Comparison of ENCODE assay signal across 9 cellular contexts in the genomic region with DNA sequence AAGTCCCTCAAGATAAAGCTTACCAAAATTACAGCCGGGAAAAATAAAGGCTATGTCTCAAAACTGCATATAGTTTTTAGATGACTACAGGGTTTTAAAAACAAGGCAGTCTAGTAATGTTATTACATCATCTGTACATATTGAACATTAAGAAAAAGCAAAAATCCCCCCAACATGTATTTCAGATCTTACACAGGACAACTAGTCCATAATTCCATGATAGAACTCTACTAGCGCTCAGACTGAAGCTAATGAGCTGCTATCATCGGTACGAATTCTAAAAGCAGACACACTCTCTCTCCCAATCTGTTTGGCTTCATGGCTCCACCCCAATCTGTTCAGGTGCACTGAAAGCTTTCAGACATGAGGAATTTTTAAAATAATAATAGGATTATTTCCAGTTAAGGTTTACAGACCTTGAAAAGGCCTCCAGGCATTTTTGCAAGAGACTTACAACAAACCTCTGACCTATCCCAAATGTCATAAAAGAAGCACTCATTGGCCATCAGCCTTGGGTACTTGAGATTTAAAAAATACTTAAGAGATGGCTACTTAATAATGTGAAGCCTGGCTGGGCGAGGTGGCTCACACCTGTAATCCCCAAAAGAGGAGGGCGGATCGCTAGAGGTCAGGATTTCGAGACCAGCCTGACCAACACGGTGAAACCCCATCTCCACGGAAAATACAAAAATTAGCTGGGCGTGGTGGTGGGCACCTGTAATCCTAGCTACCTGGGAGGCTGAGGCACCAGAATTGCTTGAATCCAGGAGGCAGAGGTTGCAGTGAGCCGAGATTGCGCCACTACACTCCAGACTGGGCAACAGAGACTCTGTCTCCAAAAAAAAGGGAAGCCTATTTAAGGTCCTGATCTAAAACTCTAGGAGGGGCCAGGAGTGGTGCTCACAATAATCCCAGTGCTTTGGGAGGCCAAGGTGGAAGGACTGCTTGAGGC. TPM values are rescaled to one million over a fixed set of nuclear protein-coding genes. Genes with fewer than 3 reads are reported as not detected.
A peak's percentile ranks its signal among the peaks of the same experiment; 100 is the strongest.
DNase-seq lines count a peak whose midpoint lies in the region; FAIRE-seq and TF ChIP-seq lines count a peak whose summit lies in the region.
"Had no signal": no experiment of that assay in that cellular context is flagged by ENCODE, and none has a peak within 500 bp of the region (broad histone marks: within the 10 kb centered on the region; RNA-seq: fewer than 3 reads in every experiment).

No MANE protein-coding gene starts in this region.

- FAIRE-seq in D721Med (lab: Jason Lieb, UNC) = no peak

- no peak for TF ChIP-seq POLR2A in suprapubic skin (IDR thresholded peaks at IDR 0.05)

- peaks cover 56% of the 10 kb centered on the region for H3K4me1 Mint-ChIP-seq in activated T-cell treated with anti-CD3 and anti-CD28 coated beads, Interleukin-2, amount 50 U/mL, for 24 hours (ENCODE audit: low read depth)
- H3K4me1 Mint-ChIP-seq in activated naive CD8-positive, alpha-beta T cell treated with anti-CD3 and anti-CD28 coated beads for 36 hours = peaks cover 37% of the 10 kb centered on the region

- CTCF ChIA-PET in HEK293T (lab: Yijun Ruan, JAX) = interaction anchor here (1.5 to 2.0 kb wide), 5 partner anchors 13 to 86 kb away, joined by 3 to 12 read pairs (median 5); no protein-coding TSS in a partner anchor

- peaks cover 40% of the 10 kb centered on the region for H3K36me3 Mint-ChIP-seq in activated T-cell treated with anti-CD3 and anti-CD28 coated beads, Interleukin-2, amount 50 U/mL, for 24 hours (ENCODE audit: low read depth)
- H3K36me3 Mint-ChIP-seq in activated naive CD8-positive, alpha-beta T cell treated with anti-CD3 and anti-CD28 coated beads for 36 hours = peaks cover 16% of the 10 kb centered on the region

- no peak for DNase-seq in activated T-cell treated with anti-CD3 and anti-CD28 coated beads, Interleukin-2, amount 50 U/mL, for 24 hours
- DNase-seq in activated T-cell treated with anti-CD3 and anti-CD28 coated beads, Interleukin-2, amount 50 U/mL, for 48 hours = no peak
- no peak for DNase-seq in activated naive CD8-positive, alpha-beta T cell treated with anti-CD3 and anti-CD28 coated beads for 36 hours
- DNase-seq in inferior parietal cortex (ENCODE audit: extremely low spot score) (peak; percentile 47), suprapubic skin (ENCODE audit: low spot score in 2 of 2) (no peak), D721Med (ENCODE audit: insufficient read length, low spot score) (no peak), HEK293T (ENCODE audit: extremely low spot score) (no peak), cerebellar nuclear complex (lab: John Stamatoyannopoulos, UW) (no peak)
- DNase-seq: MG63 had no signal

- peaks cover 50% of the 10 kb centered on the region for H3K4me1 ChIP-seq in suprapubic skin

- H3K36me3 ChIP-seq in suprapubic skin = no peaks in the 10 kb centered on the region

- no peaks in the 10 kb centered on the region for H3K9me3 ChIP-seq in suprapubic skin
- H3K9me3 ChIP-seq: MG63 had no signal

- H3K27ac ChIP-seq in suprapubic skin = peak overlapping the region; percentile 96

- 88% methylated on average over 13 of the region's 13 CpGs for WGBS in suprapubic skin

- TF ChIP-seq EP300 in suprapubic skin (IDR thresholded peaks at IDR 0.05) = no peak

- H3K9me3 Mint-ChIP-seq in activated T-cell treated with anti-CD3 and anti-CD28 coated beads, Interleukin-2, amount 50 U/mL, for 24 hours = no peaks in the 10 kb centered on the region
- no peaks in the 10 kb centered on the region for H3K9me3 Mint-ChIP-seq in activated naive CD8-positive, alpha-beta T cell treated with anti-CD3 and anti-CD28 coated beads for 36 hours

- POLR2A ChIA-PET in HEK293T (lab: Yijun Ruan, JAX) = interaction anchor here (0.6 to 0.8 kb wide), 2 partner anchors 57 to 110 kb away, joined by 3 read pairs; no protein-coding TSS in a partner anchor

- peak overlapping the region; percentile 94 for H3K4me3 ChIP-seq in suprapubic skin

- TF ChIP-seq CTCF in suprapubic skin (IDR thresholded peaks at IDR 0.05) = no peak
- TF ChIP-seq CTCF in D721Med (IDR thresholded peaks at IDR 0.05; ENCODE audit: insufficient read depth, missing control alignments) = no peak

- H3K4me3 Mint-ChIP-seq in activated T-cell treated with anti-CD3 and anti-CD28 coated beads, Interleukin-2, amount 50 U/mL, for 24 hours = peak overlapping the region; percentile 47
- H3K4me3 Mint-ChIP-seq in activated naive CD8-positive, alpha-beta T cell treated with anti-CD3 and anti-CD28 coated beads for 36 hours = peak overlapping the region; percentile 32

- H3K27ac Mint-ChIP-seq in activated T-cell treated with anti-CD3 and anti-CD28 coated beads, Interleukin-2, amount 50 U/mL, for 24 hours = no peak overlapping the region
- H3K27ac Mint-ChIP-seq in activated naive CD8-positive, alpha-beta T cell treated with anti-CD3 and anti-CD28 coated beads for 36 hours = no peak overlapping the region

- no peaks in the 10 kb centered on the region for H3K27me3 ChIP-seq in suprapubic skin
- H3K27me3 ChIP-seq: MG63 had no signal

- H3K27me3 Mint-ChIP-seq in activated T-cell treated with anti-CD3 and anti-CD28 coated beads, Interleukin-2, amount 50 U/mL, for 24 hours = no peaks in the 10 kb centered on the region
- H3K27me3 Mint-ChIP-seq in activated naive CD8-positive, alpha-beta T cell treated with anti-CD3 and anti-CD28 coated beads for 36 hours = peaks cover 4% of the 10 kb centered on the region

TF ChIP-seq in HEK293T, 16 proteins besides CTCF, POLR2A, EP300 and RAD21:
- TF ChIP-seq SP1 (IDR thresholded peaks at IDR 0.05) = no peak
- no peak for TF ChIP-seq SUZ12 (IDR thresholded peaks at IDR 0.05)
- TF ChIP-seq BHLHE40 (IDR thresholded peaks at IDR 0.05; ENCODE audit: borderline replicate concordance) = no peak
- no peak for TF ChIP-seq ELF4 (IDR thresholded peaks at IDR 0.05)
- no peak for TF ChIP-seq TARDBP (IDR thresholded peaks at IDR 0.05)
- no peak for TF ChIP-seq L3MBTL2 (conservative IDR thresholded peaks at IDR 0.05)
- TF ChIP-seq CTBP1 (IDR thresholded peaks at IDR 0.05; ENCODE audit: borderline replicate concordance) = no peak
- no peak for TF ChIP-seq HDGF (IDR thresholded peaks at IDR 0.05; ENCODE audit: borderline replicate concordance)
- TF ChIP-seq, protein P1, sequence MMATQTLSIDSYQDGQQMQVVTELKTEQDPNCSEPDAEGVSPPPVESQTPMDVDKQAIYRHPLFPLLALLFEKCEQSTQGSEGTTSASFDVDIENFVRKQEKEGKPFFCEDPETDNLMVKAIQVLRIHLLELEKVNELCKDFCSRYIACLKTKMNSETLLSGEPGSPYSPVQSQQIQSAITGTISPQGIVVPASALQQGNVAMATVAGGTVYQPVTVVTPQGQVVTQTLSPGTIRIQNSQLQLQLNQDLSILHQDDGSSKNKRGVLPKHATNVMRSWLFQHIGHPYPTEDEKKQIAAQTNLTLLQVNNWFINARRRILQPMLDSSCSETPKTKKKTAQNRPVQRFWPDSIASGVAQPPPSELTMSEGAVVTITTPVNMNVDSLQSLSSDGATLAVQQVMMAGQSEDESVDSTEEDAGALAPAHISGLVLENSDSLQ (IDR thresholded peaks at IDR 0.05) = no peak
- TF ChIP-seq ARNT (IDR thresholded peaks at IDR 0.05) = no peak
- TF ChIP-seq FOXA1 (IDR thresholded peaks at IDR 0.05) = no peak
- no peak for TF ChIP-seq LEF1 (IDR thresholded peaks at IDR 0.05; ENCODE audit: borderline replicate concordance)
- no peak for TF ChIP-seq FOXK2 (IDR thresholded peaks at IDR 0.05)
- TF ChIP-seq ZNF384 (IDR thresholded peaks at IDR 0.05) = no peak
- no peak for TF ChIP-seq NFRKB (IDR thresholded peaks at IDR 0.05)
- TF ChIP-seq FOXM1 (IDR thresholded peaks at IDR 0.05; ENCODE audit: borderline replicate concordance) = no peak

RNA-seq across cellular contexts. Expression of gene NPC1, which starts 2.0 kb away (rescaled TPM):
- 10 to 100 TPM; 19.7 to 22.3 TPM for total RNA-seq in activated naive CD8-positive, alpha-beta T cell treated with anti-CD3 and anti-CD28 coated beads for 36 hours
- total RNA-seq in suprapubic skin = 100 to 1,000 TPM in 1 of 4 donors, 10 to 100 TPM in 3; 73.5 to 132 (median 90.3) TPM
